8 cellular contexts compared by ENCODE assay signal in genomic region chr18:47149457-47150028, GRCh38. TPM values are rescaled to one million over a fixed set of nuclear protein-coding genes. Genes with fewer than 3 reads are reported as not detected.
DNase-seq lines count a peak whose midpoint lies in the region; ATAC-seq and TF ChIP-seq lines count a peak whose summit lies in the region.

No MANE protein-coding gene starts in this region.

- H3K36me3 ChIP-seq in RWPE2 (ENCODE audit: low read depth), result no peaks in the 10 kb centered on the region; the same call in 1 of the 2 replicates

- no peak for TF ChIP-seq CTCF in RWPE2 (IDR thresholded peaks at IDR 0.05; ENCODE audit: poor library complexity, severe bottlenecking)
- no peak for TF ChIP-seq CTCF in epithelial cell of esophagus (IDR thresholded peaks at IDR 0.05; ENCODE audit: insufficient read depth, low read depth, low read length, missing control alignments)
- no peak for TF ChIP-seq CTCF in natural killer cell (IDR thresholded peaks at IDR 0.05)
- TF ChIP-seq CTCF in GM13976 (IDR thresholded peaks at IDR 0.05; ENCODE audit: borderline replicate concordance, control extremely low read depth, extremely low read depth, insufficient read depth, missing control alignments), result no peak

- peaks cover 4% of the 10 kb centered on the region for H3K4me1 ChIP-seq in RWPE2 (ENCODE audit: insufficient read depth, poor library complexity, severe bottlenecking)

- H3K4me3 ChIP-seq in RWPE2 (ENCODE audit: severe bottlenecking) (peak overlapping the region; percentile 56), epithelial cell of esophagus (ENCODE audit: low read length) (peak overlapping the region; percentile 91)

- H3K27ac Mint-ChIP-seq in T-helper 1 cell treated with Interleukin-12 subunit alpha and Interleukin-12 subunit beta and Interleukin-4 antibody, amounts not matched to agents 30 μg/mL and 1 μg/mL, for 36 hours, result peak overlapping the region; percentile 95
- H3K27ac Mint-ChIP-seq in natural killer cell, result peak overlapping the region; percentile 92 to 95

- peaks cover 13% of the 10 kb centered on the region for H3K36me3 Mint-ChIP-seq in T-helper 1 cell treated with Interleukin-12 subunit alpha and Interleukin-12 subunit beta and Interleukin-4 antibody, amounts not matched to agents 30 μg/mL and 1 μg/mL, for 36 hours (ENCODE audit: low read depth)
- H3K36me3 Mint-ChIP-seq in natural killer cell, result peaks cover 7% of the 10 kb centered on the region

- H3K4me3 Mint-ChIP-seq in T-helper 1 cell treated with Interleukin-12 subunit alpha and Interleukin-12 subunit beta and Interleukin-4 antibody, amounts not matched to agents 30 μg/mL and 1 μg/mL, for 36 hours, result peak overlapping the region; percentile 96
- peak overlapping the region; percentile 97 for H3K4me3 Mint-ChIP-seq in natural killer cell

- peak overlapping the region; percentile 55 for H3K27ac ChIP-seq in RWPE2 (ENCODE audit: poor library complexity, severe bottlenecking)

- in situ Hi-C loops in GM13976 (cut with MboI; ENCODE audit: low sequenced_read_pairs, unreplicated experiment), result no loop called here

- no peaks in the 10 kb centered on the region for H3K27me3 ChIP-seq in RWPE2 (ENCODE audit: insufficient read depth, poor library complexity, severe bottlenecking)

- H3K27me3 Mint-ChIP-seq in T-helper 1 cell treated with Interleukin-12 subunit alpha and Interleukin-12 subunit beta and Interleukin-4 antibody, amounts not matched to agents 30 μg/mL and 1 μg/mL, for 36 hours (ENCODE audit: low read depth), result no peaks in the 10 kb centered on the region
- H3K27me3 Mint-ChIP-seq in natural killer cell (ENCODE audit: low read depth in 2 of 2), result no peaks in the 10 kb centered on the region

- H3K4me1 Mint-ChIP-seq in T-helper 1 cell treated with Interleukin-12 subunit alpha and Interleukin-12 subunit beta and Interleukin-4 antibody, amounts not matched to agents 30 μg/mL and 1 μg/mL, for 36 hours (ENCODE audit: low read depth), result peaks cover 29% of the 10 kb centered on the region
- peaks cover 51 to 59% of the 10 kb centered on the region in 2 donors for H3K4me1 Mint-ChIP-seq in natural killer cell

- ATAC-seq in RWPE2 (ENCODE audit: low read depth), result peak; percentile 8; the same call in 2 of the 3 replicates
- no peak for ATAC-seq in natural killer cell
- ATAC-seq in GM21717 (IDR thresholded peaks at IDR 0.05; ENCODE audit: unreplicated experiment), result no peak

- no peaks in the 10 kb centered on the region for H3K9me3 Mint-ChIP-seq in T-helper 1 cell treated with Interleukin-12 subunit alpha and Interleukin-12 subunit beta and Interleukin-4 antibody, amounts not matched to agents 30 μg/mL and 1 μg/mL, for 36 hours
- no peaks in the 10 kb centered on the region for H3K9me3 Mint-ChIP-seq in natural killer cell

- no peaks in the 10 kb centered on the region for H3K9me3 ChIP-seq in RWPE2 (ENCODE audit: severe bottlenecking)

- intact Hi-C loops in natural killer cell (cut with micrococcal nuclease), result loop anchor here (1.0 kb wide), 1 partner anchor 27 kb away; the partner anchor contains the start of gene IER3IP1

- no peak for DNase-seq in T-helper 1 cell
- DNase-seq in RWPE2 (ENCODE audit: low spot score), result no peak
- DNase-seq in epithelial cell of esophagus (ENCODE audit: low read depth), result peak; percentile 13
- no peak for DNase-seq in natural killer cell
- no peak for DNase-seq in mucosa of gallbladder (ENCODE audit: low spot score)
- no peak for DNase-seq in GM13976 (ENCODE audit: low spot score)

RNA-seq across cellular contexts. Expression of gene HDHD2, which starts 0.8 kb away (rescaled TPM):
- total RNA-seq in natural killer cell (10 to 100 TPM; 27.5 to 36.2 (median 35.3) TPM), mucosa of gallbladder (36.9 TPM)

RNA-seq across cellular contexts. Expression of gene IER3IP1, which starts 26.6 kb away (rescaled TPM):
- 1 to 10 TPM; 6.1 to 8.7 (median 8.4) TPM for total RNA-seq in natural killer cell
- total RNA-seq in mucosa of gallbladder, result 11.3 TPM
